In the genomic region with DNA sequence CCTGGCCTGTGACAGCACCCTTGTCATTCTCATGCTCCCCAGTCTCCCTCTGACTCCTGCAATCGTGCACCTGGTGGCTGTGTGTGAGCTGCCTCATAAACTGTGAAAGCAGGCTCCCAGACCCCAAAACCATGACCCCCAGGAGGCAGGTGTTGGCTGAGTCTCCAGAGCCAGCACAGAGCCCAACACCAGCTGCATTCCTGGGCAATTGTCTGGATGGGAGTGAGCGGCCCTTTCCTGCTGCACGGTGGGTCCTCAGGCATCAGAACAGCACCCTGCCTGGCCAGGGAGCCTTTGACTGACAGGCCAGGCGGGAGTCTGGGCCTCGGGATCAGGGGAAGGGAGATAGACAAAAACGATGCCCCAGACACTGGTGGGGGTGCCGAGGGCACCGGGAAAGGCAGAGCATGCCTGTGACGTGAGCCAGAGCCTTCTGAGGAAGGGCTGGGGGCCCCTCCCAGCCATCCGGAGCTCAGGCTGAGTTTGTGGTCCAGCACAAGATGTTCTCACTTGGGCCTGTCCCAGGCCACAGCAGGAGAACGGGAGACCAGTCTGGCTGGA, we compare ENCODE assay signal across 18 cellular contexts.
A peak's percentile ranks its signal among the peaks of the same experiment; 100 is the strongest.
DNase-seq lines count a peak whose midpoint lies in the region; ATAC-seq lines count a peak whose summit lies in the region.
"Had no signal": no experiment of that assay in that cellular context is flagged by ENCODE, and none has a peak within 500 bp of the region (broad histone marks: within the 10 kb centered on the region; RNA-seq: fewer than 3 reads in every experiment).

No MANE protein-coding gene starts in this region.

- H3K27me3 ChIP-seq in mesenchymal stem cell (ENCODE audit: control insufficient read depth in 1 of 2, insufficient read depth in 1 of 2, low read length in 2 of 2): peaks cover 0 to 61% of the 10 kb centered on the region in 2 experiments
- H3K27me3 ChIP-seq: cardiac muscle cell, heart right ventricle had no signal

- H2BK120ac ChIP-seq in mesenchymal stem cell (ENCODE audit: low read depth, low read length): no peak overlapping the region

- no peak overlapping the region for H2BK12ac ChIP-seq in mesenchymal stem cell (ENCODE audit: low read length in 2 of 2)

- H3K4me1 ChIP-seq in mesenchymal stem cell (ENCODE audit: control insufficient read depth, insufficient read depth, low read depth, low read length): no peaks in the 10 kb centered on the region

- no peak overlapping the region for H3K27ac ChIP-seq in mesenchymal stem cell (ENCODE audit: low read length, poor library complexity, severe bottlenecking)
- H3K27ac ChIP-seq: cardiac muscle cell, heart right ventricle, KMS-11 had no signal

- H3K23ac ChIP-seq in mesenchymal stem cell (ENCODE audit: low read length in 2 of 2): no peak overlapping the region

- 51% methylated on average over 11 of the region's 11 CpGs for WGBS in mesenchymal stem cell

- intact Hi-C loops in cardiac septum (cut with DNase I): loop anchor here (5.0 kb wide), 1 partner anchor 52 kb away; no protein-coding TSS in a partner anchor
- intact Hi-C loops in left cardiac atrium (cut with DNase I): loop anchor here in 1 of 2 donors (10.0 kb wide), 1 partner anchor 134 kb away; the partner anchor contains the start of gene GPC1

- H2AK5ac ChIP-seq in mesenchymal stem cell (ENCODE audit: low read length, severe bottlenecking): no peak overlapping the region

- H2BK15ac ChIP-seq in mesenchymal stem cell (ENCODE audit: low read depth, poor library complexity, severe bottlenecking): no peak overlapping the region

- DNase-seq in cardiac septum (ENCODE audit: low spot score) (peak; percentile 61), left cardiac atrium (no peak), astrocyte of the hippocampus (ENCODE audit: low read depth, low spot score) (peak; percentile 45), mesenteric fat pad (ENCODE audit: low spot score) (peak; percentile 37), HuH-7.5 (ENCODE audit: low spot score) (no peak), mesenchymal stem cell (no peak), GOT3 (lab: John Stamatoyannopoulos, UW) (no peak), OCI-M1 (lab: John Stamatoyannopoulos, UW) (no peak)
- DNase-seq: activated CD4-positive, alpha-beta T cell treated with anti-CD3 and anti-CD28 coated beads for 1 hour; effector memory CD4-positive, alpha-beta T cell; EL; heart right ventricle; NCI-H1048; NCI-H2081; SIG-M5; stimulated activated naive CD4-positive, alpha-beta T cell treated with Interleukin-2 at 50 U/mL for 16 hours had no signal

- no peak overlapping the region for H3K14ac ChIP-seq in mesenchymal stem cell (ENCODE audit: low read length in 2 of 2)

- H3K36me3 ChIP-seq in mesenchymal stem cell (ENCODE audit: control insufficient read depth in 1 of 2, insufficient read depth in 2 of 2, low read depth in 1 of 2, low read length in 2 of 2): no peaks in the 10 kb centered on the region
- H3K36me3 ChIP-seq: cardiac muscle cell, heart right ventricle had no signal

- no peak overlapping the region for H4K8ac ChIP-seq in mesenchymal stem cell (ENCODE audit: low read length)

- no peak overlapping the region for H3K18ac ChIP-seq in mesenchymal stem cell (ENCODE audit: low read depth in 1 of 2, low read length in 2 of 2)

- H2AFZ ChIP-seq in mesenchymal stem cell (ENCODE audit: low read depth, low read length): no peak overlapping the region

- no peaks in the 10 kb centered on the region for H3K79me1 ChIP-seq in mesenchymal stem cell (replicated peaks; ENCODE audit: low read length, poor library complexity, severe bottlenecking)

- no peak overlapping the region for H3K9ac ChIP-seq in mesenchymal stem cell (ENCODE audit: low read length)
- H3K9ac ChIP-seq: KMS-11 had no signal

- ATAC-seq in left cardiac atrium: no peak
- ATAC-seq: heart right ventricle had no signal

- H3K4ac ChIP-seq in mesenchymal stem cell (ENCODE audit: low read depth in 1 of 2, low read length in 2 of 2): no peak overlapping the region

- no peak overlapping the region for H2BK5ac ChIP-seq in mesenchymal stem cell (ENCODE audit: low read depth, low read length, poor library complexity, severe bottlenecking)

- no peak overlapping the region for H3K4me2 ChIP-seq in mesenchymal stem cell (ENCODE audit: low read length, poor library complexity, severe bottlenecking)
- H3K4me2 ChIP-seq: KMS-11 had no signal

- H4K91ac ChIP-seq in mesenchymal stem cell (ENCODE audit: low read length): no peak overlapping the region

- H3K9me3 ChIP-seq in mesenchymal stem cell (ENCODE audit: control insufficient read depth, low read length): no peaks in the 10 kb centered on the region
- H3K9me3 ChIP-seq: heart right ventricle had no signal

- no peak overlapping the region for H3K4me3 ChIP-seq in mesenchymal stem cell (ENCODE audit: insufficient read depth in 1 of 2, low read depth in 1 of 2, low read length in 2 of 2)
- H3K4me3 ChIP-seq: cardiac muscle cell, heart right ventricle had no signal

Comparison
In these comparisons a context has a peak if more than half of its experiments do, and no peak if none do; other contexts are left out.
1. DNase-seq: peak in cardiac septum (single experiment), astrocyte of the hippocampus (single experiment) and mesenteric fat pad (single experiment); none in left cardiac atrium (single experiment), HuH-7.5 (single experiment), mesenchymal stem cell (single experiment), GOT3 (single experiment) and OCI-M1 (single experiment).